In genomic region chr4:76579596-76580375, GRCh38 we compare ENCODE assay signal across 12 cellular contexts.
DNase-seq lines count a peak whose midpoint lies in the region; ATAC-seq, FAIRE-seq and TF ChIP-seq lines count a peak whose summit lies in the region.
"Had no signal": no experiment of that assay in that cellular context is flagged by ENCODE, and none has a peak within 500 bp of the region (broad histone marks: within the 10 kb centered on the region; RNA-seq: fewer than 3 reads in every experiment).

No MANE protein-coding gene starts in this region.

- H2BK5ac ChIP-seq in H1 (ENCODE audit: low read depth, low read length), result no peak overlapping the region

- no peak overlapping the region for H3K56ac ChIP-seq in H1 (replicated peaks; ENCODE audit: insufficient read length, low read depth, low read length)

- peak; percentile 60 for FAIRE-seq in H1 (lab: Jason Lieb, UNC)
- FAIRE-seq in small intestine (lab: Jason Lieb, UNC), result no peak

- H4K5ac ChIP-seq in H1 (ENCODE audit: insufficient read length, low read depth, low read length), result no peak overlapping the region

- H2AFZ ChIP-seq in H1 (ENCODE audit: low read length) (no peak overlapping the region), GM23248 (no peak overlapping the region), Karpas-422 (ENCODE audit: low read length) (no peak overlapping the region)

- H3K9ac ChIP-seq in H1 (replicated peaks in 1 of 4; ENCODE audit: extremely low read depth in 1 of 4, low read depth in 3 of 4, low read length in 3 of 4) (no peak overlapping the region), GM23248 (no peak overlapping the region), Karpas-422 (ENCODE audit: low read length) (no peak overlapping the region)

- H3K9me2 ChIP-seq in GM23248 (ENCODE audit: insufficient read depth) (no peaks in the 10 kb centered on the region), Karpas-422 (replicated peaks; ENCODE audit: insufficient read depth, low read length) (no peaks in the 10 kb centered on the region)

- 0 out of 2 replicates have a peak, but pooled peaks cover 5% of the 10 kb centered on the region for H3F3A ChIP-seq in GM23248 (ENCODE audit: insufficient read depth)

- DNase-seq in DMS 273 (lab: John Stamatoyannopoulos, UW; ENCODE audit: unreplicated experiment) (peak; percentile 20), DMS 273 treated with DMSO at 0.1 percent for 48 hours (lab: John Stamatoyannopoulos, UW) (no peak), NCI-H526 (lab: John Stamatoyannopoulos, UW) (peak; percentile 44 to 54), H1 (ENCODE audit: low read depth in 1 of 2, low spot score in 2 of 2) (no peak), small intestine (peak; percentile 93), GM23248 (no peak), Karpas-422 (no peak)
- DNase-seq: 8988T; activated CD4-positive, alpha-beta T cell treated with anti-CD3 and anti-CD28 coated beads, Interleukin-2, amount 10 ng/mL, durations not matched to agents 7 days and 5 days; upper lobe of right lung had no signal

- POLR2A ChIA-PET in H1 (lab: Charles Lee; ENCODE audit: partially characterized antibody), result interaction anchor here (1.9 kb wide), 2 partner anchors 16 to 24 kb away, joined by 5 read pairs; no protein-coding TSS in a partner anchor

- H4K20me1 ChIP-seq in H1 (replicated peaks in 1 of 2; ENCODE audit: control insufficient read depth in 1 of 2, insufficient read depth in 2 of 2, low read length in 2 of 2) (no peaks in the 10 kb centered on the region), GM23248 (ENCODE audit: insufficient read depth) (no peaks in the 10 kb centered on the region), Karpas-422 (ENCODE audit: insufficient read depth, low read depth, low read length) (no peaks in the 10 kb centered on the region)

- no peaks in the 10 kb centered on the region for H3K27me3 ChIP-seq in H1 (replicated peaks in 1 of 4; ENCODE audit: control insufficient read depth in 3 of 4, extremely low read depth in 1 of 4, insufficient read depth in 3 of 4, low read length in 3 of 4)
- H3K27me3 ChIP-seq in small intestine (ENCODE audit: control insufficient read depth in 2 of 2, insufficient read depth in 2 of 2, low read length in 2 of 2), result no peaks in the 10 kb centered on the region
- H3K27me3 ChIP-seq in GM23248 (replicated peaks; ENCODE audit: insufficient read depth), result no peaks in the 10 kb centered on the region
- no peaks in the 10 kb centered on the region for H3K27me3 ChIP-seq in Karpas-422 (ENCODE audit: low read length)
- H3K27me3 ChIP-seq: breast epithelium, upper lobe of right lung had no signal

- H2BK12ac ChIP-seq in H1 (ENCODE audit: low read depth, low read length), result peak overlapping the region; percentile 51; the same call in 1 of the 2 replicates

- H2BK15ac ChIP-seq in H1 (ENCODE audit: low read length), result no peak overlapping the region

- H3K79me2 ChIP-seq in H1 (ENCODE audit: control insufficient read depth in 1 of 2, insufficient read depth in 2 of 2, low read length in 2 of 2), result no peaks in the 10 kb centered on the region
- no peaks in the 10 kb centered on the region for H3K79me2 ChIP-seq in GM23248 (ENCODE audit: insufficient read depth)
- H3K79me2 ChIP-seq in Karpas-422 (ENCODE audit: low read length), result no peaks in the 10 kb centered on the region

- no peak overlapping the region for H3K14ac ChIP-seq in H1 (ENCODE audit: insufficient read length)

- CTCF ChIA-PET in H1 (lab: Charles Lee; ENCODE audit: partially characterized antibody), result interaction anchor here (0.6 to 0.7 kb wide), 2 partner anchors 72 to 170 kb away, joined by 3 read pairs; no protein-coding TSS in a partner anchor

- no peak overlapping the region for H4K91ac ChIP-seq in H1 (replicated peaks; ENCODE audit: insufficient read length, low read length)

- H3K4me1 ChIP-seq in H1 (replicated peaks in 1 of 4; ENCODE audit: control insufficient read depth in 3 of 4, insufficient read depth in 4 of 4, low read length in 3 of 4) (peaks cover 0 to 5% (median 0%) of the 10 kb centered on the region in 4 experiments; a peak in 2 of 7 replicates), small intestine (ENCODE audit: control insufficient read depth in 2 of 2, insufficient read depth in 1 of 2, low read depth in 1 of 2, low read length in 1 of 2) (peaks cover 0 to 2% of the 10 kb centered on the region in 2 donors), GM23248 (ENCODE audit: insufficient read depth) (peaks cover 4% of the 10 kb centered on the region; the same call in 1 of the 2 replicates), Karpas-422 (ENCODE audit: low read length) (no peaks in the 10 kb centered on the region)
- H3K4me1 ChIP-seq: breast epithelium, upper lobe of right lung had no signal

- TF ChIP-seq EP300 in H1 (IDR thresholded peaks at IDR 0.05; ENCODE audit: borderline replicate concordance in 1 of 2, low read depth in 2 of 2, low read length in 2 of 2), result no peak

- no peak for TF ChIP-seq RAD21 in H1 (IDR thresholded peaks at IDR 0.05 in 1 of 2, conservative IDR thresholded peaks at IDR 0.05 in 1 of 2; ENCODE audit: low read depth in 2 of 2, low read length in 2 of 2)

- in situ Hi-C loops in GM23248 (cut with MboI), result no loop called here

- no peak overlapping the region for H2BK20ac ChIP-seq in H1 (ENCODE audit: low read length)

- no peak overlapping the region for H4K8ac ChIP-seq in H1 (ENCODE audit: extremely low read depth, insufficient read depth, low read length)

- TF ChIP-seq CTCF in H1 (IDR thresholded peaks at IDR 0.05; ENCODE audit: control extremely low read depth in 1 of 3, insufficient read depth in 1 of 3, low read depth in 1 of 3, low read length in 3 of 3), result no peak

- H3K9me3 ChIP-seq in H1 (ENCODE audit: insufficient read depth in 2 of 2, low read depth in 1 of 2, low read length in 1 of 2) (no peaks in the 10 kb centered on the region), small intestine (ENCODE audit: control insufficient read depth, low read depth) (no peaks in the 10 kb centered on the region), GM23248 (ENCODE audit: low read depth) (no peaks in the 10 kb centered on the region), Karpas-422 (ENCODE audit: low read length) (no peaks in the 10 kb centered on the region)
- H3K9me3 ChIP-seq: breast epithelium, upper lobe of right lung had no signal

- no peak overlapping the region for H3K27ac ChIP-seq in H1 (ENCODE audit: low read depth, low read length)
- H3K27ac ChIP-seq in small intestine (ENCODE audit: low read depth in 1 of 2, low read length in 1 of 2), result peak overlapping the region; percentile 54 to 59
- H3K27ac ChIP-seq in GM23248, result no peak overlapping the region
- no peak overlapping the region for H3K27ac ChIP-seq in Karpas-422 (ENCODE audit: low read length)
- H3K27ac ChIP-seq: breast epithelium, upper lobe of right lung had no signal

- 89% methylated on average over 14 of the region's 14 CpGs; no CpG with 5 or more reads in 1 of the 2 experiments for WGBS in H1 (ENCODE audit: extremely low coverage in 1 of 2, insufficient coverage in 1 of 2, insufficient read length in 1 of 2, insufficient replicate concordance in 2 of 2, low coverage in 1 of 2, low lambda C conversion rate in 2 of 2, missing lambda C conversion rate in 1 of 2), 2 experiments
- 16 to 63% (median 35%) methylated on average over 14 of the region's 14 CpGs for WGBS in small intestine, 3 donors
- 77 to 78% methylated on average over 14 of the region's 14 CpGs for WGBS in GM23248 (ENCODE audit: low coverage in 1 of 2, low lambda C conversion rate in 2 of 2, missing lambda C conversion rate in 2 of 2), 2 experiments

- H3K23me2 ChIP-seq in H1 (ENCODE audit: low read depth, low read length), result no peaks in the 10 kb centered on the region

- H3K4me3 ChIP-seq in H1 (ENCODE audit: extremely low read depth in 1 of 4, insufficient read depth in 2 of 4, low read depth in 3 of 4, low read length in 4 of 4), result no peak overlapping the region
- peak overlapping the region in 1 of 2 donors; percentile 36 for H3K4me3 ChIP-seq in small intestine (ENCODE audit: low read depth in 1 of 2, low read length in 2 of 2)
- H3K4me3 ChIP-seq in GM23248, result no peak overlapping the region
- H3K4me3 ChIP-seq in Karpas-422 (ENCODE audit: low read length), result no peak overlapping the region
- H3K4me3 ChIP-seq: upper lobe of right lung had no signal

- H3K4ac ChIP-seq in H1 (replicated peaks; ENCODE audit: insufficient read length, low read depth, low read length), result no peak overlapping the region

- H2AK5ac ChIP-seq in H1 (ENCODE audit: low read depth, low read length), result no peak overlapping the region

- ATAC-seq in esophagus mucosa, result no peak
- ATAC-seq: upper lobe of right lung had no signal

- H3K36me3 ChIP-seq in H1 (ENCODE audit: control insufficient read depth in 2 of 4, insufficient read depth in 4 of 4, low read length in 3 of 4) (no peaks in the 10 kb centered on the region), small intestine (ENCODE audit: control insufficient read depth in 2 of 2, insufficient read depth in 2 of 2, low read length in 2 of 2) (no peaks in the 10 kb centered on the region), GM23248 (ENCODE audit: low read depth) (no peaks in the 10 kb centered on the region), Karpas-422 (ENCODE audit: insufficient read depth, low read length) (no peaks in the 10 kb centered on the region)
- H3K36me3 ChIP-seq: breast epithelium, upper lobe of right lung had no signal

- H3K4me2 ChIP-seq in H1 (ENCODE audit: insufficient read depth in 1 of 2, low read depth in 2 of 2, low read length in 2 of 2) (no peak overlapping the region), GM23248 (ENCODE audit: unreplicated experiment) (no peak overlapping the region), Karpas-422 (ENCODE audit: low read depth, low read length, poor library complexity, severe bottlenecking) (no peak overlapping the region)

- no peak for TF ChIP-seq POLR2A in H1 (IDR thresholded peaks at IDR 0.05; ENCODE audit: control extremely low read depth in 1 of 2, low read depth in 2 of 2, low read length in 2 of 2)

- no peak overlapping the region for H2BK120ac ChIP-seq in H1 (replicated peaks; ENCODE audit: low read depth, low read length)

- H3K23ac ChIP-seq in H1 (ENCODE audit: insufficient read length), result no peak overlapping the region

- H3K79me1 ChIP-seq in H1 (ENCODE audit: low read depth, low read length), result no peaks in the 10 kb centered on the region

- no peak overlapping the region for H3K18ac ChIP-seq in H1 (ENCODE audit: extremely low read depth, low read length)

TF ChIP-seq in H1, 55 proteins besides CTCF, POLR2A, EP300 and RAD21:
- TF ChIP-seq SIRT6 (IDR thresholded peaks at IDR 0.05; ENCODE audit: low read length) (no peak), HDAC6 (IDR thresholded peaks at IDR 0.05; ENCODE audit: low read depth, low read length) (no peak), TEAD4 (IDR thresholded peaks at IDR 0.05; ENCODE audit: low read depth, low read length) (no peak), CBX5 (IDR thresholded peaks at IDR 0.05; ENCODE audit: low read depth, low read length) (no peak)

Comparison
In these comparisons a context has a peak if more than half of its experiments do, and no peak if none do; other contexts are left out.
1. DNase-seq: peak in DMS 273 (single experiment), NCI-H526 (2 of 2) and small intestine (single experiment); none in DMS 273 treated with DMSO at 0.1 percent for 48 hours (single experiment), H1 (0 of 2), GM23248 (single experiment) and Karpas-422 (single experiment).
2. H3K27ac ChIP-seq: peak in small intestine (2 of 2); none in H1 (single experiment), GM23248 (single experiment) and Karpas-422 (single experiment).